2 cellular contexts compared by ENCODE assay signal in genomic region chr6:1312444-1313363, GRCh38.
TF ChIP-seq lines count a peak whose summit lies in the region.

No MANE protein-coding gene starts in this region.

TF ChIP-seq in H1, 55 proteins besides CTCF, POLR2A, EP300 and RAD21 (continued from another document):
- no peak for TF ChIP-seq ATF3 (IDR thresholded peaks at IDR 0.05; ENCODE audit: insufficient read depth, low read depth, low read length)
- no peak for TF ChIP-seq USF2 (IDR thresholded peaks at IDR 0.05; ENCODE audit: low read length)
- TF ChIP-seq NANOG (IDR thresholded peaks at IDR 0.05; ENCODE audit: insufficient read depth, low read depth, low read length, poor library complexity, severe bottlenecking), result no peak
- TF ChIP-seq POU5F1 (IDR thresholded peaks at IDR 0.05; ENCODE audit: low read depth, low read length), result no peak
- TF ChIP-seq FOSL1 (IDR thresholded peaks at IDR 0.05; ENCODE audit: insufficient read depth, low read depth, low read length), result no peak
- peak; percentile 98 for TF ChIP-seq SUZ12 (IDR thresholded peaks at IDR 0.05; ENCODE audit: low read length)
- TF ChIP-seq CTBP2 (IDR thresholded peaks at IDR 0.05; ENCODE audit: borderline replicate concordance, insufficient read depth, insufficient read length, low read length), result no peak
- TF ChIP-seq NRF1 (IDR thresholded peaks at IDR 0.05; ENCODE audit: low read depth, low read length), result no peak
- no peak for TF ChIP-seq RXRA (IDR thresholded peaks at IDR 0.05; ENCODE audit: insufficient read depth, low read depth, low read length)
- peak; percentile 72 for TF ChIP-seq KDM4A (IDR thresholded peaks at IDR 0.05; ENCODE audit: low read depth, low read length, severe bottlenecking)
- TF ChIP-seq POLR2AphosphoS5 (IDR thresholded peaks at IDR 0.05; ENCODE audit: low read depth, low read length), result no peak
- TF ChIP-seq CHD2 (IDR thresholded peaks at IDR 0.05; ENCODE audit: low read length), result no peak
- no peak for TF ChIP-seq ZNF274 (IDR thresholded peaks at IDR 0.05; ENCODE audit: borderline replicate concordance, extremely low read depth, low read length)
- TF ChIP-seq EZH2 (IDR thresholded peaks at IDR 0.05; ENCODE audit: low read depth, low read length, severe bottlenecking), result peak; percentile 94
- TF ChIP-seq JUND (IDR thresholded peaks at IDR 0.05; ENCODE audit: low read length), result no peak

TF ChIP-seq in neural cell, 6 proteins besides CTCF, POLR2A, EP300 and RAD21:
- TF ChIP-seq, protein P1, sequence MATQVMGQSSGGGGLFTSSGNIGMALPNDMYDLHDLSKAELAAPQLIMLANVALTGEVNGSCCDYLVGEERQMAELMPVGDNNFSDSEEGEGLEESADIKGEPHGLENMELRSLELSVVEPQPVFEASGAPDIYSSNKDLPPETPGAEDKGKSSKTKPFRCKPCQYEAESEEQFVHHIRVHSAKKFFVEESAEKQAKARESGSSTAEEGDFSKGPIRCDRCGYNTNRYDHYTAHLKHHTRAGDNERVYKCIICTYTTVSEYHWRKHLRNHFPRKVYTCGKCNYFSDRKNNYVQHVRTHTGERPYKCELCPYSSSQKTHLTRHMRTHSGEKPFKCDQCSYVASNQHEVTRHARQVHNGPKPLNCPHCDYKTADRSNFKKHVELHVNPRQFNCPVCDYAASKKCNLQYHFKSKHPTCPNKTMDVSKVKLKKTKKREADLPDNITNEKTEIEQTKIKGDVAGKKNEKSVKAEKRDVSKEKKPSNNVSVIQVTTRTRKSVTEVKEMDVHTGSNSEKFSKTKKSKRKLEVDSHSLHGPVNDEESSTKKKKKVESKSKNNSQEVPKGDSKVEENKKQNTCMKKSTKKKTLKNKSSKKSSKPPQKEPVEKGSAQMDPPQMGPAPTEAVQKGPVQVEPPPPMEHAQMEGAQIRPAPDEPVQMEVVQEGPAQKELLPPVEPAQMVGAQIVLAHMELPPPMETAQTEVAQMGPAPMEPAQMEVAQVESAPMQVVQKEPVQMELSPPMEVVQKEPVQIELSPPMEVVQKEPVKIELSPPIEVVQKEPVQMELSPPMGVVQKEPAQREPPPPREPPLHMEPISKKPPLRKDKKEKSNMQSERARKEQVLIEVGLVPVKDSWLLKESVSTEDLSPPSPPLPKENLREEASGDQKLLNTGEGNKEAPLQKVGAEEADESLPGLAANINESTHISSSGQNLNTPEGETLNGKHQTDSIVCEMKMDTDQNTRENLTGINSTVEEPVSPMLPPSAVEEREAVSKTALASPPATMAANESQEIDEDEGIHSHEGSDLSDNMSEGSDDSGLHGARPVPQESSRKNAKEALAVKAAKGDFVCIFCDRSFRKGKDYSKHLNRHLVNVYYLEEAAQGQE (IDR thresholded peaks at IDR 0.05; ENCODE audit: borderline replicate concordance), result no peak
- TF ChIP-seq TAF1 (IDR thresholded peaks at IDR 0.05; ENCODE audit: low read depth), result no peak
- TF ChIP-seq SMC3 (conservative IDR thresholded peaks at IDR 0.05; ENCODE audit: poor library complexity), result no peak
- TF ChIP-seq EZH2 (IDR thresholded peaks at IDR 0.05; ENCODE audit: borderline replicate concordance, insufficient read depth, low read length, poor library complexity, severe bottlenecking), result peak; percentile 74
- TF ChIP-seq POLR2AphosphoS5 (IDR thresholded peaks at IDR 0.05), result peak; percentile 14
- no peak for TF ChIP-seq MXI1 (conservative IDR thresholded peaks at IDR 0.05; ENCODE audit: poor library complexity, severe bottlenecking)
TF ChIP-seq in neural cell: peak in this region for 2.
